1 cellular context compared by ENCODE assay signal in the genomic region with DNA sequence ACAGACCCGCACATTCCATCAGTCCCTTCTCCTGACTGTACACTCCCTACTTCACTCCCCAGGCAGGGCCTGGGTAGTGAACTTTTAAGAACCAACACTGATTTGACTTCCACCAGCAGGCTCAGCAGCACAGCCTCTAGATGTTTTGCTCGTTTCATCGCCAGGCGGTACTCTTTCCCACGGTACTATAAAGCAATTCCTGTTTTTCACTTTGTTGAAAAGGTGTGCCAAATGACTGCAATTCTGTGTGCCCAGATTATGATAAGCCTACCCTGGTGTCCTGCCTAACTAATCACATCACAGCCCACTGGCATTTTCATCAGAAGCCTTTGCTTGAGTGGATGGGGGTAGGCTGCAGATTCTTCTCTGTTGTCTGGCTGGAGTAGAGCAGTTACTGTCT.
TF ChIP-seq lines count a peak whose summit lies in the region.

No MANE protein-coding gene starts in this region.

TF ChIP-seq in HepG2, 621 proteins besides CTCF, POLR2A, EP300 and RAD21:
- TF ChIP-seq CBX5 (CRISPR knock-in tag; IDR thresholded peaks at IDR 0.05; ENCODE audit: borderline replicate concordance) (no peak), ZNF569 (CRISPR knock-in tag; IDR thresholded peaks at IDR 0.05; ENCODE audit: borderline replicate concordance) (no peak), RFX5 (IDR thresholded peaks at IDR 0.05; ENCODE audit: low read depth, low read length) (no peak), ZC3H4 (CRISPR knock-in tag; IDR thresholded peaks at IDR 0.05; ENCODE audit: borderline replicate concordance) (no peak), ZNF292 (CRISPR knock-in tag; IDR thresholded peaks at IDR 0.05; ENCODE audit: borderline replicate concordance, low read depth) (no peak)
- TF ChIP-seq, protein P1, sequence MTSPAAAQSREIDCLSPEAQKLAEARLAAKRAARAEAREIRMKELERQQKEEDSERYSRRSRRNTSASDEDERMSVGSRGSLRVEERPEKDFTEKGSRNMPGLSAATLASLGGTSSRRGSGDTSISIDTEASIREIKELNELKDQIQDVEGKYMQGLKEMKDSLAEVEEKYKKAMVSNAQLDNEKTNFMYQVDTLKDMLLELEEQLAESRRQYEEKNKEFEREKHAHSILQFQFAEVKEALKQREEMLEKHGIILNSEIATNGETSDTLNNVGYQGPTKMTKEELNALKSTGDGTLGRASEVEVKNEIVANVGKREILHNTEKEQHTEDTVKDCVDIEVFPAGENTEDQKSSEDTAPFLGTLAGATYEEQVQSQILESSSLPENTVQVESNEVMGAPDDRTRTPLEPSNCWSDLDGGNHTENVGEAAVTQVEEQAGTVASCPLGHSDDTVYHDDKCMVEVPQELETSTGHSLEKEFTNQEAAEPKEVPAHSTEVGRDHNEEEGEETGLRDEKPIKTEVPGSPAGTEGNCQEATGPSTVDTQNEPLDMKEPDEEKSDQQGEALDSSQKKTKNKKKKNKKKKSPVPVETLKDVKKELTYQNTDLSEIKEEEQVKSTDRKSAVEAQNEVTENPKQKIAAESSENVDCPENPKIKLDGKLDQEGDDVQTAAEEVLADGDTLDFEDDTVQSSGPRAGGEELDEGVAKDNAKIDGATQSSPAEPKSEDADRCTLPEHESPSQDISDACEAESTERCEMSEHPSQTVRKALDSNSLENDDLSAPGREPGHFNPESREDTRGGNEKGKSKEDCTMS (CRISPR knock-in tag; conservative IDR thresholded peaks at IDR 0.05), result no peak
- TF ChIP-seq, protein P2, sequence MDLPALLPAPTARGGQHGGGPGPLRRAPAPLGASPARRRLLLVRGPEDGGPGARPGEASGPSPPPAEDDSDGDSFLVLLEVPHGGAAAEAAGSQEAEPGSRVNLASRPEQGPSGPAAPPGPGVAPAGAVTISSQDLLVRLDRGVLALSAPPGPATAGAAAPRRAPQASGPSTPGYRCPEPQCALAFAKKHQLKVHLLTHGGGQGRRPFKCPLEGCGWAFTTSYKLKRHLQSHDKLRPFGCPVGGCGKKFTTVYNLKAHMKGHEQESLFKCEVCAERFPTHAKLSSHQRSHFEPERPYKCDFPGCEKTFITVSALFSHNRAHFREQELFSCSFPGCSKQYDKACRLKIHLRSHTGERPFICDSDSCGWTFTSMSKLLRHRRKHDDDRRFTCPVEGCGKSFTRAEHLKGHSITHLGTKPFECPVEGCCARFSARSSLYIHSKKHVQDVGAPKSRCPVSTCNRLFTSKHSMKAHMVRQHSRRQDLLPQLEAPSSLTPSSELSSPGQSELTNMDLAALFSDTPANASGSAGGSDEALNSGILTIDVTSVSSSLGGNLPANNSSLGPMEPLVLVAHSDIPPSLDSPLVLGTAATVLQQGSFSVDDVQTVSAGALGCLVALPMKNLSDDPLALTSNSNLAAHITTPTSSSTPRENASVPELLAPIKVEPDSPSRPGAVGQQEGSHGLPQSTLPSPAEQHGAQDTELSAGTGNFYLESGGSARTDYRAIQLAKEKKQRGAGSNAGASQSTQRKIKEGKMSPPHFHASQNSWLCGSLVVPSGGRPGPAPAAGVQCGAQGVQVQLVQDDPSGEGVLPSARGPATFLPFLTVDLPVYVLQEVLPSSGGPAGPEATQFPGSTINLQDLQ (CRISPR knock-in tag; IDR thresholded peaks at IDR 0.05), result no peak
- TF ChIP-seq, protein P3, sequence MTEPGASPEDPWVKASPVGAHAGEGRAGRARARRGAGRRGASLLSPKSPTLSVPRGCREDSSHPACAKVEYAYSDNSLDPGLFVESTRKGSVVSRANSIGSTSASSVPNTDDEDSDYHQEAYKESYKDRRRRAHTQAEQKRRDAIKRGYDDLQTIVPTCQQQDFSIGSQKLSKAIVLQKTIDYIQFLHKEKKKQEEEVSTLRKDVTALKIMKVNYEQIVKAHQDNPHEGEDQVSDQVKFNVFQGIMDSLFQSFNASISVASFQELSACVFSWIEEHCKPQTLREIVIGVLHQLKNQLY (CRISPR knock-in tag; IDR thresholded peaks at IDR 0.05), result no peak
